ENCODE assay signal across 17 cellular contexts in genomic region chr9:135718616-135719015, GRCh38. TPM values are rescaled to one million over a fixed set of nuclear protein-coding genes. Genes with fewer than 3 reads are reported as not detected.
A peak's percentile ranks its signal among the peaks of the same experiment; 100 is the strongest.
DNase-seq lines count a peak whose midpoint lies in the region; ATAC-seq, FAIRE-seq and TF ChIP-seq lines count a peak whose summit lies in the region.
"Had no signal": no experiment of that assay in that cellular context is flagged by ENCODE, and none has a peak within 500 bp of the region (broad histone marks: within the 10 kb centered on the region; RNA-seq: fewer than 3 reads in every experiment).

No MANE protein-coding gene starts in this region.

- intact Hi-C loops in Panc1 (cut with micrococcal nuclease; ENCODE audit: unreplicated experiment) = no loop called here

- no peak for TF ChIP-seq EP300 in A549 (IDR thresholded peaks at IDR 0.05)

- H3K27me3 ChIP-seq in GM23248 (replicated peaks; ENCODE audit: insufficient read depth) (peaks cover 14% of the 10 kb centered on the region), Panc1 (ENCODE audit: control insufficient read depth, insufficient read depth, low read length) (no peaks in the 10 kb centered on the region)

- no peaks in the 10 kb centered on the region for H3K36me3 ChIP-seq in GM23248 (ENCODE audit: low read depth)
- H3K36me3 ChIP-seq in Panc1 (ENCODE audit: control insufficient read depth, insufficient read depth, low read length) = no peaks in the 10 kb centered on the region
- H3K36me3 ChIP-seq: suprapubic skin had no signal

- no peak overlapping the region for H3K4me2 ChIP-seq in A549
- H3K4me2 ChIP-seq in GM23248 (ENCODE audit: unreplicated experiment) = no peak overlapping the region

- H3K79me2 ChIP-seq in GM23248 (ENCODE audit: insufficient read depth) = no peaks in the 10 kb centered on the region

- ATAC-seq in A549 (peak; percentile 46 to 72; a peak in 4 of 6 replicates), Panc1 (peak; percentile 50; the same call in 1 of the 2 replicates), HG02885 (IDR thresholded peaks at IDR 0.05; ENCODE audit: poor library complexity, unreplicated experiment) (no peak), T-cell (replicated peaks in 1 of 4) (no peak)

- H3K9me3 Mint-ChIP-seq in T-cell = no peaks in the 10 kb centered on the region
- H3K9me3 Mint-ChIP-seq: CD4-positive, alpha-beta T cell had no signal

- DNase-seq in A549 (ENCODE audit: low read depth in 1 of 2, low spot score in 1 of 2) (peak; percentile 35 to 45), GM23248 (peak; percentile 58), Panc1 (ENCODE audit: low read depth, low spot score) (no peak), fibroblast of mammary gland (ENCODE audit: low read depth) (peak; percentile 37), NCI-H748 (lab: John Stamatoyannopoulos, UW; ENCODE audit: unreplicated experiment) (no peak), D721Med (ENCODE audit: insufficient read length, low spot score) (no peak), T-cell (no peak)
- DNase-seq: CD4-positive, alpha-beta T cell; NCI-H1105 treated with DMSO at 0.1 percent for 48 hours; stimulated activated CD4-positive, alpha-beta T cell treated with anti-CD3 and anti-CD28 coated beads, Interleukin-4, amount 100 ng/mL, for 4 hours had no signal

- CTCF ChIA-PET in A549 (lab: Yijun Ruan, JAX) = interaction anchor here (1.1 to 1.5 kb wide), 2 partner anchors 12 to 18 kb away, joined by 3 read pairs; no protein-coding TSS in a partner anchor
- CTCF ChIA-PET in Panc1 (lab: Charles Lee) = no interaction called here
- CTCF ChIA-PET in T-cell (lab: Charles Lee) = no interaction called here

- H3K27me3 Mint-ChIP-seq in T-cell = peaks cover 17 to 32% of the 10 kb centered on the region in 2 donors

- no peak for TF ChIP-seq CTCF in A549 (IDR thresholded peaks at IDR 0.05)
- no peak for TF ChIP-seq CTCF in Panc1 (IDR thresholded peaks at IDR 0.05)
- TF ChIP-seq CTCF in fibroblast of mammary gland (conservative IDR thresholded peaks at IDR 0.05; ENCODE audit: control insufficient read depth, insufficient read depth, low read depth, low read length) = no peak
- no peak for TF ChIP-seq CTCF in D721Med (IDR thresholded peaks at IDR 0.05; ENCODE audit: insufficient read depth, missing control alignments)

- no peaks in the 10 kb centered on the region for H4K20me1 ChIP-seq in GM23248 (ENCODE audit: insufficient read depth)

- no peak overlapping the region for H3K9ac ChIP-seq in GM23248

- FAIRE-seq in A549 (lab: Jason Lieb, UNC) = no peak
- FAIRE-seq in D721Med (lab: Jason Lieb, UNC) = no peak
- FAIRE-seq: TTC549 had no signal

- no peak overlapping the region for H2AFZ ChIP-seq in GM23248

- no peaks in the 10 kb centered on the region for H3K4me1 Mint-ChIP-seq in T-cell

- H3K36me3 Mint-ChIP-seq in T-cell = no peaks in the 10 kb centered on the region

- H3K4me1 ChIP-seq in A549 (no peaks in the 10 kb centered on the region), GM23248 (ENCODE audit: insufficient read depth) (no peaks in the 10 kb centered on the region), Panc1 (ENCODE audit: control insufficient read depth, insufficient read depth, low read length) (no peaks in the 10 kb centered on the region)

- H3K4me3 ChIP-seq in A549 (no peak overlapping the region), GM23248 (no peak overlapping the region), Panc1 (ENCODE audit: low read depth in 2 of 2, low read length in 2 of 2) (no peak overlapping the region), fibroblast of mammary gland (ENCODE audit: control insufficient read depth, low read depth, low read length) (no peak overlapping the region)
- H3K4me3 ChIP-seq: suprapubic skin had no signal

- H3K9me3 ChIP-seq in A549 (no peaks in the 10 kb centered on the region), GM23248 (ENCODE audit: low read depth) (no peaks in the 10 kb centered on the region), Panc1 (ENCODE audit: control insufficient read depth, insufficient read depth, low read depth, low read length) (no peaks in the 10 kb centered on the region)
- H3K9me3 ChIP-seq: suprapubic skin had no signal

- H3K9me2 ChIP-seq in GM23248 (ENCODE audit: insufficient read depth) = no peaks in the 10 kb centered on the region

- no peak overlapping the region for H3K27ac Mint-ChIP-seq in T-cell
- H3K27ac Mint-ChIP-seq: CD4-positive, alpha-beta T cell had no signal

- H3K4me3 Mint-ChIP-seq in T-cell = no peak overlapping the region
- H3K4me3 Mint-ChIP-seq: CD4-positive, alpha-beta T cell had no signal

- 0 out of 6 replicates have a peak overlapping the region, but pooled peaks of 1 of the 2 experiments have one; percentile 37 for H3K27ac ChIP-seq in A549
- no peak overlapping the region for H3K27ac ChIP-seq in GM23248
- H3K27ac ChIP-seq in Panc1 (ENCODE audit: low read length) = no peak overlapping the region
- H3K27ac ChIP-seq: suprapubic skin had no signal

- no peak for TF ChIP-seq RAD21 in A549 (conservative IDR thresholded peaks at IDR 0.05 in 1 of 2, IDR thresholded peaks at IDR 0.05 in 1 of 2)

- no peak for TF ChIP-seq POLR2A in A549 (IDR thresholded peaks at IDR 0.05; ENCODE audit: low read length)

- POLR2A ChIA-PET in A549 (lab: Yijun Ruan, JAX) (no interaction called here), Panc1 (lab: Charles Lee) (interaction anchor here (0.6 kb wide), 1 partner anchor 241 kb away, joined by 3 read pairs; no protein-coding TSS in a partner anchor), T-cell (lab: Charles Lee) (no interaction called here)

- no TSS peak for BruUV-seq in Panc1 (replicated peaks; lab: Mats Ljungman, UMichigan)

- no peaks in the 10 kb centered on the region for H3F3A ChIP-seq in GM23248 (ENCODE audit: insufficient read depth)

- WGBS in A549 (ENCODE audit: missing lambda C conversion rate) = 35% methylated on average over 2 of the region's 15 CpGs
- 58 to 68% methylated on average over 15 of the region's 15 CpGs for WGBS in GM23248 (ENCODE audit: low coverage in 1 of 2, low lambda C conversion rate in 2 of 2, missing lambda C conversion rate in 2 of 2), 2 experiments

- in situ Hi-C loops in GM23248 (cut with MboI) (no loop called here), Panc1 (cut with HindIII; ENCODE audit: low pct_unique_long_range_greater_than_20kb, low sequenced_read_pairs) (no loop called here)

TF ChIP-seq in A549, 52 proteins besides CTCF, POLR2A, EP300 and RAD21:
- no peak for TF ChIP-seq FOSL2 (IDR thresholded peaks at IDR 0.05)
- TF ChIP-seq FOSL2 (CRISPR knock-in tag; IDR thresholded peaks at IDR 0.05) = peak; percentile 38; the same call in 1 of the 2 replicates
- TF ChIP-seq MYC (IDR thresholded peaks at IDR 0.05; ENCODE audit: borderline replicate concordance, low read length) = no peak
- TF ChIP-seq EHMT2 (IDR thresholded peaks at IDR 0.05; ENCODE audit: low read depth) = no peak

RNA-seq across cellular contexts. Expression of gene KCNT1, which starts 16.6 kb away (rescaled TPM):
- polyA plus RNA-seq in A549 (2011; rRNA removed) (not detected in 2 replicates), A549 (2017; fragmentation: RNase III; extraction: RNeasy Plus Mini Kit Qiagen cat#74134 plus additional on column Dnase treatment) (not detected in 3 replicates), GM23248 (2016; fragmentation: Nextera tagmentation; extraction: Ambion mirVana) (not detected in 2 replicates)
- not detected in 2 replicates for polyA plus RNA-seq in A549 (2012; cell fraction: cytosol; rRNA removed)
- polyA plus RNA-seq in A549 (2012; cell fraction: nucleus; rRNA removed) = 0.06 TPM in 1 of 2 replicates, not detected in the other
- not detected in 2 replicates for polyA minus RNA-seq in A549 (2011; rRNA and poly(A)+ RNA removed)
- not detected in 2 replicates for total RNA-seq in GM23248 (2014; rRNA removed; shearing (Covaris generic))
- total RNA-seq in Panc1 (2021; ENCODE audit: unreplicated experiment) (not detected), T-cell (under 1 TPM in 3 of 5 donors, not detected in 2; 0.07 to 0.54 (median 0.16) TPM)
- polyA plus RNA-seq in Panc1 (2012; ENCODE audit: insufficient read length) = 0.11 TPM
- total RNA-seq: chondrocyte, fibroblast of villous mesenchyme, osteocyte had no signal

RNA-seq across cellular contexts. Expression of gene SOHLH1, which starts 19.3 kb away (rescaled TPM):
- not detected in 2 replicates for polyA plus RNA-seq in A549 (2011; rRNA removed)
- polyA plus RNA-seq in A549 (2012; cell fraction: cytosol; rRNA removed) = not detected in 2 replicates
- polyA plus RNA-seq in A549 (2012; cell fraction: nucleus; rRNA removed) = not detected in 2 replicates
- not detected in 3 replicates for polyA plus RNA-seq in A549 (2017; fragmentation: RNase III; extraction: RNeasy Plus Mini Kit Qiagen cat#74134 plus additional on column Dnase treatment)
- polyA minus RNA-seq in A549 (2011; rRNA and poly(A)+ RNA removed) = not detected in 2 replicates
- total RNA-seq in GM23248 (2014; rRNA removed; shearing (Covaris generic)) = not detected in 2 replicates
- not detected in 2 replicates for polyA plus RNA-seq in GM23248 (2016; fragmentation: Nextera tagmentation; extraction: Ambion mirVana)
- not detected for total RNA-seq in Panc1 (2021; ENCODE audit: unreplicated experiment)
- polyA plus RNA-seq in Panc1 (2012; ENCODE audit: insufficient read length) = not detected
- total RNA-seq in T-cell = not detected
- total RNA-seq: CD4-positive, alpha-beta T cell; chondrocyte; fibroblast of villous mesenchyme; osteocyte; suprapubic skin had no signal

RNA-seq across cellular contexts. Expression of gene LCN9, which starts 55.5 kb away (rescaled TPM):
- polyA plus RNA-seq in A549 (2011; rRNA removed) (not detected in 2 replicates), A549 (2017; fragmentation: RNase III; extraction: RNeasy Plus Mini Kit Qiagen cat#74134 plus additional on column Dnase treatment) (not detected in 3 replicates), GM23248 (2016; fragmentation: Nextera tagmentation; extraction: Ambion mirVana) (not detected in 2 replicates)
- polyA plus RNA-seq in A549 (2012; cell fraction: cytosol; rRNA removed) = not detected in 2 replicates
- polyA plus RNA-seq in A549 (2012; cell fraction: nucleus; rRNA removed) = not detected in 2 replicates
- polyA minus RNA-seq in A549 (2011; rRNA and poly(A)+ RNA removed) = not detected in 2 replicates
- not detected in 2 replicates for total RNA-seq in GM23248 (2014; rRNA removed; shearing (Covaris generic))
- total RNA-seq in Panc1 (2021; ENCODE audit: unreplicated experiment) (not detected), T-cell (not detected)
- polyA plus RNA-seq in Panc1 (2012; ENCODE audit: insufficient read length) = not detected
- total RNA-seq: CD4-positive, alpha-beta T cell; fibroblast of villous mesenchyme; lower leg skin; osteocyte; suprapubic skin had no signal

Comparison
In these comparisons a context has a peak if more than half of its experiments do, and no peak if none do; other contexts are left out.
1. ATAC-seq: peak in A549 (2 of 2) and Panc1 (single experiment); none in HG02885 (single experiment) and T-cell (0 of 4).
2. DNase-seq: peak in A549 (2 of 2), GM23248 (single experiment) and fibroblast of mammary gland (single experiment); none in Panc1 (single experiment), NCI-H748 (single experiment), D721Med (single experiment) and T-cell (0 of 34).